11 cellular contexts compared by ENCODE assay signal in genomic region chr15:77144492-77145070, GRCh38.
DNase-seq lines count a peak whose midpoint lies in the region; ATAC-seq and TF ChIP-seq lines count a peak whose summit lies in the region.
"Had no signal": no experiment of that assay in that cellular context is flagged by ENCODE, and none has a peak within 500 bp of the region (broad histone marks: within the 10 kb centered on the region; RNA-seq: fewer than 3 reads in every experiment).

No MANE protein-coding gene starts in this region.

- in situ Hi-C loops in astrocyte of the cerebellum (cut with HindIII; ENCODE audit: low sequenced_read_pairs): no loop called here

- 66% methylated on average over 4 of the region's 4 CpGs for WGBS in suprapubic skin

- H3K36me3 ChIP-seq in kidney epithelial cell (ENCODE audit: control insufficient read depth, insufficient read depth, low read length) (no peaks in the 10 kb centered on the region), suprapubic skin (no peaks in the 10 kb centered on the region)
- H3K36me3 ChIP-seq in CD8-positive, alpha-beta T cell (ENCODE audit: insufficient read depth, low read length): no peaks in the 10 kb centered on the region

- no peak for ATAC-seq in CD8-positive, alpha-beta T cell
- no peak for ATAC-seq in CD4-positive, alpha-beta T cell (ENCODE audit: poor library complexity)
- ATAC-seq in GM18498 (IDR thresholded peaks at IDR 0.05; ENCODE audit: unreplicated experiment): no peak
- ATAC-seq: GM12878 had no signal

- H3K9me3 Mint-ChIP-seq in CD8-positive, alpha-beta T cell: peaks cover 13% of the 10 kb centered on the region
- H3K9me3 Mint-ChIP-seq in CD4-positive, alpha-beta T cell: peaks cover 14% of the 10 kb centered on the region

- intact Hi-C loops in CD8-positive, alpha-beta T cell (cut with DNase I, micrococcal nuclease): no loop called here
- intact Hi-C loops in CD4-positive, alpha-beta T cell (cut with DNase I, micrococcal nuclease): no loop called here

- H3K4me3 ChIP-seq in HFF-Myc (replicated peaks; ENCODE audit: low read depth, low read length) (no peak overlapping the region), astrocyte of the cerebellum (ENCODE audit: low read depth, low read length) (no peak overlapping the region), kidney epithelial cell (ENCODE audit: low read depth, low read length) (no peak overlapping the region), suprapubic skin (no peak overlapping the region)
- no peak overlapping the region for H3K4me3 ChIP-seq in CD8-positive, alpha-beta T cell (ENCODE audit: low read depth, low read length)
- H3K4me3 ChIP-seq: gastrocnemius medialis, GM12878 had no signal

- POLR2A ChIA-PET in CD8-positive, alpha-beta T cell (lab: Charles Lee): interaction anchor here (0.7 kb wide), 1 partner anchor 15 kb away, joined by 3 read pairs; no protein-coding TSS in a partner anchor
- POLR2A ChIA-PET in CD4-positive, alpha-beta T cell (lab: Charles Lee): no interaction called here

- H3K4me1 ChIP-seq in suprapubic skin: peaks cover 6% of the 10 kb centered on the region
- no peaks in the 10 kb centered on the region for H3K4me1 ChIP-seq in CD8-positive, alpha-beta T cell (ENCODE audit: insufficient read depth, low read length)
- H3K4me1 ChIP-seq: gastrocnemius medialis had no signal

- no peak overlapping the region for H3K27ac Mint-ChIP-seq in CD8-positive, alpha-beta T cell
- no peak overlapping the region for H3K27ac Mint-ChIP-seq in CD4-positive, alpha-beta T cell

- no peak for TF ChIP-seq CTCF in HFF-Myc (IDR thresholded peaks at IDR 0.05; ENCODE audit: low read depth, low read length, missing control alignments)
- no peak for TF ChIP-seq CTCF in astrocyte of the cerebellum (IDR thresholded peaks at IDR 0.05; ENCODE audit: low read depth, low read length, missing control alignments)
- no peak for TF ChIP-seq CTCF in kidney epithelial cell (IDR thresholded peaks at IDR 0.05; ENCODE audit: insufficient read depth, low read length, poor library complexity, severe bottlenecking)
- no peak for TF ChIP-seq CTCF in suprapubic skin (IDR thresholded peaks at IDR 0.05)
- TF ChIP-seq CTCF in CD8-positive, alpha-beta T cell (IDR thresholded peaks at IDR 0.05): no peak
- TF ChIP-seq CTCF in GM20000 (IDR thresholded peaks at IDR 0.05; ENCODE audit: extremely low read depth, missing control alignments): no peak
- no peak for TF ChIP-seq CTCF in CD4-positive, alpha-beta T cell (IDR thresholded peaks at IDR 0.05)

- CTCF ChIA-PET in CD8-positive, alpha-beta T cell (lab: Charles Lee): interaction anchor here (1.5 kb wide), 1 partner anchor 25 kb away, joined by 5 read pairs; no protein-coding TSS in a partner anchor
- CTCF ChIA-PET in CD4-positive, alpha-beta T cell (lab: Charles Lee): no interaction called here

- TF ChIP-seq POLR2A in suprapubic skin (IDR thresholded peaks at IDR 0.05): no peak

- H3K9me3 ChIP-seq in suprapubic skin: no peaks in the 10 kb centered on the region
- H3K9me3 ChIP-seq in CD8-positive, alpha-beta T cell (ENCODE audit: low read length): no peaks in the 10 kb centered on the region
- peaks cover 9% of the 10 kb centered on the region for H3K9me3 ChIP-seq in CD4-positive, alpha-beta T cell (ENCODE audit: control insufficient read depth, low read length)
- H3K9me3 ChIP-seq: gastrocnemius medialis had no signal

- H3K4me1 Mint-ChIP-seq in CD8-positive, alpha-beta T cell (ENCODE audit: low read depth): no peaks in the 10 kb centered on the region
- H3K4me1 Mint-ChIP-seq in CD4-positive, alpha-beta T cell (ENCODE audit: low read depth): no peaks in the 10 kb centered on the region

- peaks cover 20% of the 10 kb centered on the region for H3K36me3 Mint-ChIP-seq in CD8-positive, alpha-beta T cell
- H3K36me3 Mint-ChIP-seq in CD4-positive, alpha-beta T cell (ENCODE audit: low read depth): peaks cover 28% of the 10 kb centered on the region

- no peaks in the 10 kb centered on the region for H3K27me3 Mint-ChIP-seq in CD8-positive, alpha-beta T cell (ENCODE audit: low read depth)
- no peaks in the 10 kb centered on the region for H3K27me3 Mint-ChIP-seq in CD4-positive, alpha-beta T cell

- no peaks in the 10 kb centered on the region for H3K27me3 ChIP-seq in kidney epithelial cell (ENCODE audit: control insufficient read depth, insufficient read depth, low read length)
- H3K27me3 ChIP-seq in suprapubic skin: no peaks in the 10 kb centered on the region
- no peaks in the 10 kb centered on the region for H3K27me3 ChIP-seq in CD8-positive, alpha-beta T cell (ENCODE audit: insufficient read depth, low read length)
- H3K27me3 ChIP-seq in CD4-positive, alpha-beta T cell (ENCODE audit: control insufficient read depth, insufficient read depth, low read length): no peaks in the 10 kb centered on the region
- H3K27me3 ChIP-seq: gastrocnemius medialis had no signal

- no peak for TF ChIP-seq EP300 in suprapubic skin (IDR thresholded peaks at IDR 0.05)

- H3K4me3 Mint-ChIP-seq in CD8-positive, alpha-beta T cell: no peak overlapping the region
- no peak overlapping the region for H3K4me3 Mint-ChIP-seq in CD4-positive, alpha-beta T cell

- DNase-seq in HFF-Myc (ENCODE audit: extremely low read depth, low read depth) (peak; percentile 87), astrocyte of the cerebellum (ENCODE audit: low read depth) (peak; percentile 95), kidney epithelial cell (ENCODE audit: low read depth) (peak; percentile 45), suprapubic skin (ENCODE audit: low spot score in 2 of 2) (no peak), GM20000 (ENCODE audit: low spot score) (no peak)
- DNase-seq in CD8-positive, alpha-beta T cell: no peak
- DNase-seq in CD4-positive, alpha-beta T cell: no peak
- DNase-seq: gastrocnemius medialis, SHP77 treated with DMSO at 0.1 percent for 48 hours had no signal

- H3K27ac ChIP-seq in suprapubic skin: peak overlapping the region; percentile 42
- no peak overlapping the region for H3K27ac ChIP-seq in CD8-positive, alpha-beta T cell (ENCODE audit: low read depth, low read length)
- no peak overlapping the region for H3K27ac ChIP-seq in CD4-positive, alpha-beta T cell (ENCODE audit: low read depth, low read length)

Comparison
In these comparisons a context has a peak if more than half of its experiments do, and no peak if none do; other contexts are left out.
1. DNase-seq: peak in HFF-Myc (single experiment), astrocyte of the cerebellum (single experiment) and kidney epithelial cell (single experiment); none in suprapubic skin (0 of 2), CD8-positive, alpha-beta T cell (0 of 7), GM20000 (single experiment) and CD4-positive, alpha-beta T cell (0 of 10).